9 cellular contexts compared by ENCODE assay signal in the genomic region with DNA sequence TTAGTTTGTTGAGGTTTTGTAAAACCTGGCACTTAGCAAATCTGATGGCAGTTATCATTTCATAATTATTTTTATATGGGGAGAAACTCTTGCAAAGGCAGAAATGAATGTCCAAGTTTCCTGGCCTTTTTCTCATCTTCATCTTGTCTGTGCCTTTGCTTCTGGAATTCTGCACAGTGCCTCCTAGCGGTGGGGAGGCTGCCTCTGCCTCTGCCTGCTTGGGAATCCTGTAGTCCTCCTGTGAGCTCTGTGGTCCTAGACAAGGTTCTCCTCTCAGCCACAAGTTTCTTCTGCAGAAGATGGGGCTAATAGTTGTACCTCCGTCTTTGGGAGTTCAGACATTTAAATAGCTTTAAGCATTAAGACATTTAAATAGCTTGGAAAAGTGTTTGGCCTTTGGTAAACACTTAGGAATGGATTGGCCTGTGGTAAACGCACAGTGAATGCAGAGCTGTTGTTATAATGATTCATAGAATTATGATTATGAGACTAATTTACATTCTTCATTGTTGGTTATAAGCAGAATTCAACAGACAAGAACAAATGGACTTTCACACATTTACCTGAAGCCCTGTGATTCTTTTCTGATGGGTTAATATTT.
DNase-seq lines count a peak whose midpoint lies in the region; ATAC-seq and TF ChIP-seq lines count a peak whose summit lies in the region.
"Had no signal": no experiment of that assay in that cellular context is flagged by ENCODE, and none has a peak within 500 bp of the region (broad histone marks: within the 10 kb centered on the region; RNA-seq: fewer than 3 reads in every experiment).

No MANE protein-coding gene starts in this region.

- no peak overlapping the region for H2AK5ac ChIP-seq in neuronal stem cell (ENCODE audit: low read depth, low read length)

- H2BK15ac ChIP-seq in neuronal stem cell (ENCODE audit: low read length): no peak overlapping the region

- H3K23ac ChIP-seq in neuronal stem cell (ENCODE audit: low read depth, low read length, poor library complexity): no peak overlapping the region

- no peak overlapping the region for H2AFZ ChIP-seq in neuronal stem cell (ENCODE audit: low read length)

- no peaks in the 10 kb centered on the region for H3K9me3 ChIP-seq in neuronal stem cell (replicated peaks in 1 of 2; ENCODE audit: control insufficient read depth in 2 of 2, insufficient read depth in 1 of 2, low read depth in 1 of 2, low read length in 2 of 2)

- H3K4me3 ChIP-seq in dorsolateral prefrontal cortex (no peak overlapping the region), neuronal stem cell (ENCODE audit: low read length in 2 of 2) (no peak overlapping the region)

- ATAC-seq in GM21515 (IDR thresholded peaks at IDR 0.05; ENCODE audit: unreplicated experiment): no peak
- ATAC-seq in GM21737 (IDR thresholded peaks at IDR 0.05; ENCODE audit: unreplicated experiment): no peak
- no peak for ATAC-seq in GM18517 (IDR thresholded peaks at IDR 0.05; ENCODE audit: unreplicated experiment)

- H3K14ac ChIP-seq in neuronal stem cell (ENCODE audit: low read length): no peak overlapping the region

- no CpG with 5 or more reads among the region's 3 CpGs for WGBS in neuronal stem cell (ENCODE audit: extremely low coverage in 2 of 2, insufficient read length in 2 of 2, insufficient replicate concordance in 1 of 2), 2 donors

- H4K8ac ChIP-seq in neuronal stem cell (ENCODE audit: low read depth, low read length): no peak overlapping the region

- H2BK5ac ChIP-seq in neuronal stem cell (ENCODE audit: low read length): no peak overlapping the region

- peak; percentile 68 for TF ChIP-seq CTCF in GM12872 (IDR thresholded peaks at IDR 0.05; ENCODE audit: insufficient read depth, low read depth, low read length)
- peak in 35 of 56 donors; percentile 6 to 56 (median 27) for TF ChIP-seq CTCF in dorsolateral prefrontal cortex (IDR thresholded peaks at IDR 0.05 in 54 of 56, conservative IDR thresholded peaks at IDR 0.05 in 2 of 56; ENCODE audit: low read depth in 1 of 56, partially characterized antibody in 56 of 56)

- no peak overlapping the region for H3K4me2 ChIP-seq in neuronal stem cell (ENCODE audit: insufficient read depth, low read length, poor library complexity, severe bottlenecking)

- H3K79me1 ChIP-seq in neuronal stem cell (ENCODE audit: low read depth, low read length): peaks cover 3% of the 10 kb centered on the region

- H4K91ac ChIP-seq in neuronal stem cell (ENCODE audit: low read depth, low read length, poor library complexity): no peak overlapping the region

- H3K4ac ChIP-seq in neuronal stem cell (ENCODE audit: low read length): no peak overlapping the region

- H3K18ac ChIP-seq in neuronal stem cell (ENCODE audit: low read length): no peak overlapping the region

- peak; percentile 3 for DNase-seq in NCI-H226
- no peak for DNase-seq in dorsolateral prefrontal cortex
- peak; percentile 15 for DNase-seq in neuronal stem cell (ENCODE audit: low spot score)
- DNase-seq in DMS153 treated with DMSO at 0.1 percent for 48 hours (lab: John Stamatoyannopoulos, UW; ENCODE audit: unreplicated experiment): no peak
- DNase-seq: NCI-H1436 had no signal

- no peak overlapping the region for H2BK120ac ChIP-seq in neuronal stem cell (ENCODE audit: low read depth, low read length)

- no peaks in the 10 kb centered on the region for H3K4me1 ChIP-seq in neuronal stem cell (ENCODE audit: control insufficient read depth in 2 of 2, insufficient read depth in 1 of 2, low read depth in 1 of 2, low read length in 2 of 2)

- no peak overlapping the region for H2BK12ac ChIP-seq in neuronal stem cell (ENCODE audit: low read length)

- intact Hi-C loops in dorsolateral prefrontal cortex (cut with DNase I): loop anchor here (2.0 to 5.0 kb wide), 4 partner anchors 53 to 729 kb away; no protein-coding TSS in a partner anchor

- H3K27ac ChIP-seq in dorsolateral prefrontal cortex (no peak overlapping the region), neuronal stem cell (replicated peaks; ENCODE audit: low read length) (no peak overlapping the region)

- H3K9ac ChIP-seq in neuronal stem cell (ENCODE audit: low read depth, low read length, poor library complexity): no peak overlapping the region

- H3K36me3 ChIP-seq in neuronal stem cell (replicated peaks in 1 of 2; ENCODE audit: control insufficient read depth in 2 of 2, insufficient read depth in 2 of 2, low read length in 2 of 2): peaks cover 17 to 91% of the 10 kb centered on the region in 2 donors

- H3K27me3 ChIP-seq in dorsolateral prefrontal cortex (no peaks in the 10 kb centered on the region), neuronal stem cell (ENCODE audit: control insufficient read depth in 3 of 3, insufficient read depth in 3 of 3, low read depth in 1 of 3, low read length in 3 of 3) (no peaks in the 10 kb centered on the region)

Comparison
In these comparisons a context has a peak if more than half of its experiments do, and no peak if none do; other contexts are left out.
1. DNase-seq: peak in NCI-H226 (single experiment) and neuronal stem cell (single experiment); none in dorsolateral prefrontal cortex (0 of 10) and DMS153 treated with DMSO at 0.1 percent for 48 hours (single experiment).